8 cellular contexts compared by ENCODE assay signal in the genomic region with DNA sequence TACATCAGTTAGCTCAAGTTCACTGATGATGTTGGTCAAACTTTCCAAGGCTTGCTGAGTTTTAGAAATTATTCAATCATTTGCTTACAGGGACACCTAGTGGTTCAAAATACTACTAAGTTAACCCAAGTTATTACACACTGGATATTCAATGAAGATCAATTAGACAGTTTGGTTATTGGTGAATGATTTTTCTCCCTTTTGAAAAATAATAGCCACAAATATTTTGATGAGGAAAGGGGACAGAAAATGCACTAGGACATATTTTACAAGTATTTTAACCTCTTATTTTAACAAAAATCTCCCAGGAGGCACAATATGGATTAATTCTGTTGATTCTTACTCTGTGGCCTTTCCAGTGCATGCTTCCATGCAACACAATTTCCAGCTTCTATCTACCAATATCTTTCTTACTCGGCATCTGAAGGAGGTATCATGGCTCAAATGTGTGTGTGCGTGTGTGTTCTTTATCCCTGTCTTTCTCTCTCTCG. TPM values are rescaled to one million over a fixed set of nuclear protein-coding genes. Genes with fewer than 3 reads are reported as not detected.
A peak's percentile ranks its signal among the peaks of the same experiment; 100 is the strongest.
DNase-seq lines count a peak whose midpoint lies in the region; ATAC-seq, FAIRE-seq and TF ChIP-seq lines count a peak whose summit lies in the region.

No MANE protein-coding gene starts in this region.

- TF ChIP-seq CTCF in H1 (IDR thresholded peaks at IDR 0.05; ENCODE audit: control extremely low read depth in 1 of 3, insufficient read depth in 1 of 3, low read depth in 1 of 3, low read length in 3 of 3) (peak in 2 of 3 experiments; percentile 5 to 20; a peak in 2 of 4 replicates), osteoblast (IDR thresholded peaks at IDR 0.05; ENCODE audit: extremely low read depth, low read depth, low read length) (peak; percentile 41)

- no peaks in the 10 kb centered on the region for H3K36me3 Mint-ChIP-seq in stimulated activated memory B cell treated with anti-CD40 and anti-IgM and Interleukin-4, amounts not matched to agents 10 μg/mL and 1 μg/mL and 100 μg/mL, for 72 hours

- H2BK120ac ChIP-seq in H1 (replicated peaks; ENCODE audit: low read depth, low read length), result no peak overlapping the region

- H3K4me3 Mint-ChIP-seq in stimulated activated memory B cell treated with anti-CD40 and anti-IgM and Interleukin-4, amounts not matched to agents 10 μg/mL and 1 μg/mL and 100 μg/mL, for 72 hours, result no peak overlapping the region

- no peak overlapping the region for H3K4ac ChIP-seq in H1 (replicated peaks; ENCODE audit: insufficient read length, low read depth, low read length)

- DNase-seq in NCI-H2029 (lab: John Stamatoyannopoulos, UW), result peak; percentile 4
- no peak for DNase-seq in NCI-H2029 treated with DMSO at 0.1 percent for 48 hours (lab: John Stamatoyannopoulos, UW)
- DNase-seq in NCI-H69 (lab: John Stamatoyannopoulos, UW), result peak; percentile 19
- no peak for DNase-seq in H1 (ENCODE audit: low read depth in 1 of 2, low spot score in 2 of 2)
- peak; percentile 81 for DNase-seq in osteoblast (ENCODE audit: insufficient read length, low spot score, missing footprints)
- no peak for DNase-seq in T-helper 9 cell

- H3K4me1 ChIP-seq in H1 (replicated peaks in 1 of 4; ENCODE audit: control insufficient read depth in 3 of 4, insufficient read depth in 4 of 4, low read length in 3 of 4) (no peaks in the 10 kb centered on the region), osteoblast (ENCODE audit: insufficient read depth, low read length) (no peaks in the 10 kb centered on the region)

- no peak for FAIRE-seq in H1 (lab: Jason Lieb, UNC)

- H3K4me2 ChIP-seq in H1 (ENCODE audit: insufficient read depth in 1 of 2, low read depth in 2 of 2, low read length in 2 of 2) (no peak overlapping the region), osteoblast (ENCODE audit: insufficient read depth, low read length) (no peak overlapping the region)

- no peak overlapping the region for H2AK5ac ChIP-seq in H1 (ENCODE audit: low read depth, low read length)

- no peak overlapping the region for H3K27ac Mint-ChIP-seq in stimulated activated memory B cell treated with anti-CD40 and anti-IgM and Interleukin-4, amounts not matched to agents 10 μg/mL and 1 μg/mL and 100 μg/mL, for 72 hours

- H4K8ac ChIP-seq in H1 (ENCODE audit: extremely low read depth, insufficient read depth, low read length), result no peak overlapping the region

- no peak overlapping the region for H3K14ac ChIP-seq in H1 (ENCODE audit: insufficient read length)

- H3K4me1 Mint-ChIP-seq in stimulated activated memory B cell treated with anti-CD40 and anti-IgM and Interleukin-4, amounts not matched to agents 10 μg/mL and 1 μg/mL and 100 μg/mL, for 72 hours, result no peaks in the 10 kb centered on the region

- no peak overlapping the region for H2AFZ ChIP-seq in H1 (ENCODE audit: low read length)
- H2AFZ ChIP-seq in osteoblast (ENCODE audit: low read length), result no peak overlapping the region

- TF ChIP-seq EP300 in H1 (IDR thresholded peaks at IDR 0.05; ENCODE audit: borderline replicate concordance in 1 of 2, low read depth in 2 of 2, low read length in 2 of 2), result no peak

- H3K27ac ChIP-seq in H1 (ENCODE audit: low read depth, low read length), result no peak overlapping the region
- H3K27ac ChIP-seq in osteoblast (ENCODE audit: low read depth, low read length), result no peak overlapping the region

- peak overlapping the region; percentile 69 for H3K56ac ChIP-seq in H1 (replicated peaks; ENCODE audit: insufficient read length, low read depth, low read length)

- no peak overlapping the region for H4K5ac ChIP-seq in H1 (ENCODE audit: insufficient read length, low read depth, low read length)

- H3K79me2 ChIP-seq in H1 (ENCODE audit: control insufficient read depth in 1 of 2, insufficient read depth in 2 of 2, low read length in 2 of 2) (no peaks in the 10 kb centered on the region), osteoblast (ENCODE audit: insufficient read depth, low read length) (no peaks in the 10 kb centered on the region)

- H3K4me3 ChIP-seq in H1 (ENCODE audit: extremely low read depth in 1 of 4, insufficient read depth in 2 of 4, low read depth in 3 of 4, low read length in 4 of 4) (no peak overlapping the region), osteoblast (ENCODE audit: insufficient read depth, low read length) (no peak overlapping the region)

- no peak for ATAC-seq in stimulated activated memory B cell treated with anti-CD40 and anti-IgM and Interleukin-4, amounts not matched to agents 10 μg/mL and 1 μg/mL and 100 μg/mL, for 72 hours
- no peak for ATAC-seq in GM21360 (IDR thresholded peaks at IDR 0.05; ENCODE audit: unreplicated experiment)

- H2BK12ac ChIP-seq in H1 (ENCODE audit: low read depth, low read length), result no peak overlapping the region

- H2BK20ac ChIP-seq in H1 (ENCODE audit: low read length), result no peak overlapping the region

- H3K9ac ChIP-seq in H1 (replicated peaks in 1 of 4; ENCODE audit: extremely low read depth in 1 of 4, low read depth in 3 of 4, low read length in 3 of 4), result no peak overlapping the region

- TF ChIP-seq RAD21 in H1 (IDR thresholded peaks at IDR 0.05 in 1 of 2, conservative IDR thresholded peaks at IDR 0.05 in 1 of 2; ENCODE audit: low read depth in 2 of 2, low read length in 2 of 2), result peak; percentile 47 to 50

- H3K27me3 ChIP-seq in H1 (replicated peaks in 1 of 4; ENCODE audit: control insufficient read depth in 3 of 4, extremely low read depth in 1 of 4, insufficient read depth in 3 of 4, low read length in 3 of 4) (no peaks in the 10 kb centered on the region), osteoblast (ENCODE audit: insufficient read depth, low read length) (no peaks in the 10 kb centered on the region)

- WGBS in H1 (ENCODE audit: extremely low coverage in 1 of 2, insufficient coverage in 1 of 2, insufficient read length in 1 of 2, insufficient replicate concordance in 2 of 2, low coverage in 1 of 2, low lambda C conversion rate in 2 of 2, missing lambda C conversion rate in 1 of 2), 2 experiments, result 86% methylated on average over 3 of the region's 3 CpGs; no CpG with 5 or more reads in 1 of the 2 experiments

- no peak for TF ChIP-seq POLR2A in H1 (IDR thresholded peaks at IDR 0.05; ENCODE audit: control extremely low read depth in 1 of 2, low read depth in 2 of 2, low read length in 2 of 2)

- CTCF ChIA-PET in H1 (lab: Charles Lee; ENCODE audit: partially characterized antibody), result interaction anchor here (1.3 kb wide), 2 partner anchors 11 to 159 kb away, joined by 4 to 6 read pairs; no protein-coding TSS in a partner anchor

- H3K36me3 ChIP-seq in H1 (ENCODE audit: control insufficient read depth in 2 of 4, insufficient read depth in 4 of 4, low read length in 3 of 4) (no peaks in the 10 kb centered on the region), osteoblast (ENCODE audit: insufficient read depth, low read length) (no peaks in the 10 kb centered on the region)

- H3K9me3 ChIP-seq in H1 (ENCODE audit: insufficient read depth in 2 of 2, low read depth in 1 of 2, low read length in 1 of 2) (peaks cover 6 to 41% of the 10 kb centered on the region in 2 experiments), osteoblast (ENCODE audit: low read depth, low read length) (no peaks in the 10 kb centered on the region)

- H3K23me2 ChIP-seq in H1 (ENCODE audit: low read depth, low read length), result no peaks in the 10 kb centered on the region

- H3K79me1 ChIP-seq in H1 (ENCODE audit: low read depth, low read length), result no peaks in the 10 kb centered on the region

- no peak overlapping the region for H3K18ac ChIP-seq in H1 (ENCODE audit: extremely low read depth, low read length)

- no peaks in the 10 kb centered on the region for H4K20me1 ChIP-seq in H1 (replicated peaks in 1 of 2; ENCODE audit: control insufficient read depth in 1 of 2, insufficient read depth in 2 of 2, low read length in 2 of 2)
- H4K20me1 ChIP-seq in osteoblast (ENCODE audit: insufficient read depth, low read length), result no peaks in the 10 kb centered on the region

- H3K9me3 Mint-ChIP-seq in stimulated activated memory B cell treated with anti-CD40 and anti-IgM and Interleukin-4, amounts not matched to agents 10 μg/mL and 1 μg/mL and 100 μg/mL, for 72 hours, result no peaks in the 10 kb centered on the region

- H4K91ac ChIP-seq in H1 (replicated peaks; ENCODE audit: insufficient read length, low read length), result no peak overlapping the region

- H2BK5ac ChIP-seq in H1 (ENCODE audit: low read depth, low read length), result no peak overlapping the region

- POLR2A ChIA-PET in H1 (lab: Charles Lee; ENCODE audit: partially characterized antibody), result no interaction called here

- H3K23ac ChIP-seq in H1 (ENCODE audit: insufficient read length), result no peak overlapping the region

- H2BK15ac ChIP-seq in H1 (ENCODE audit: low read length), result no peak overlapping the region

- no peaks in the 10 kb centered on the region for H3K27me3 Mint-ChIP-seq in stimulated activated memory B cell treated with anti-CD40 and anti-IgM and Interleukin-4, amounts not matched to agents 10 μg/mL and 1 μg/mL and 100 μg/mL, for 72 hours

TF ChIP-seq in H1, 55 proteins besides CTCF, POLR2A, EP300 and RAD21:
- no peak for TF ChIP-seq TCF12 (IDR thresholded peaks at IDR 0.05; ENCODE audit: low read depth, low read length)
- no peak for TF ChIP-seq NRF1 (IDR thresholded peaks at IDR 0.05; ENCODE audit: low read depth, low read length)
- TF ChIP-seq PHF8 (conservative IDR thresholded peaks at IDR 0.05; ENCODE audit: low read depth, low read length), result no peak
- no peak for TF ChIP-seq HDAC6 (IDR thresholded peaks at IDR 0.05; ENCODE audit: low read depth, low read length)
- no peak for TF ChIP-seq CHD1 (IDR thresholded peaks at IDR 0.05; ENCODE audit: low read depth, low read length)
- TF ChIP-seq SRF (IDR thresholded peaks at IDR 0.05; ENCODE audit: low read depth, low read length), result no peak
- no peak for TF ChIP-seq CREB1 (IDR thresholded peaks at IDR 0.05)
- TF ChIP-seq, protein P1, sequence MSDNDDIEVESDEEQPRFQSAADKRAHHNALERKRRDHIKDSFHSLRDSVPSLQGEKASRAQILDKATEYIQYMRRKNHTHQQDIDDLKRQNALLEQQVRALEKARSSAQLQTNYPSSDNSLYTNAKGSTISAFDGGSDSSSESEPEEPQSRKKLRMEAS (IDR thresholded peaks at IDR 0.05), result no peak
- TF ChIP-seq GTF2F1 (IDR thresholded peaks at IDR 0.05; ENCODE audit: borderline replicate concordance, low read depth, low read length), result no peak

RNA-seq across cellular contexts. Expression of a gene that starts 20.1 kb away (rescaled TPM):
- not detected in 2 replicates for total RNA-seq in H1 (2021; fragmentation: NEBNext Ultra II Directional; extraction: Animal tissue kit (Norgen Biotek cat#: 25700))
- not detected in 2 replicates for polyA plus RNA-seq in H1 (2011; rRNA removed)
- polyA plus RNA-seq in H1 (2011; cell fraction: cytosol; rRNA removed), result not detected
- not detected for polyA plus RNA-seq in H1 (2011; cell fraction: nucleus; rRNA removed)
- not detected in 4 replicates for polyA plus RNA-seq in H1 (2012, experiment 1 of 2)
- polyA plus RNA-seq in H1 (2012, experiment 2 of 2), result not detected
- not detected for polyA plus RNA-seq in H1 (2013, experiment 1 of 2)
- polyA plus RNA-seq in H1 (2013, experiment 2 of 2), result not detected
- not detected in 2 replicates for polyA minus RNA-seq in H1 (2011; rRNA and poly(A)+ RNA removed)
- polyA minus RNA-seq in H1 (2011; cell fraction: cytosol; rRNA and poly(A)+ RNA removed), result not detected
- polyA minus RNA-seq in H1 (2011; cell fraction: nucleus; rRNA and poly(A)+ RNA removed), result not detected
- not detected in 2 replicates for total RNA-seq in osteoblast

Comparison
In these comparisons a context has a peak if more than half of its experiments do, and no peak if none do; other contexts are left out.
1. DNase-seq: peak in NCI-H2029 (single experiment), NCI-H69 (single experiment) and osteoblast (single experiment); none in NCI-H2029 treated with DMSO at 0.1 percent for 48 hours (single experiment), H1 (0 of 2) and T-helper 9 cell (single experiment).